In the genomic region with DNA sequence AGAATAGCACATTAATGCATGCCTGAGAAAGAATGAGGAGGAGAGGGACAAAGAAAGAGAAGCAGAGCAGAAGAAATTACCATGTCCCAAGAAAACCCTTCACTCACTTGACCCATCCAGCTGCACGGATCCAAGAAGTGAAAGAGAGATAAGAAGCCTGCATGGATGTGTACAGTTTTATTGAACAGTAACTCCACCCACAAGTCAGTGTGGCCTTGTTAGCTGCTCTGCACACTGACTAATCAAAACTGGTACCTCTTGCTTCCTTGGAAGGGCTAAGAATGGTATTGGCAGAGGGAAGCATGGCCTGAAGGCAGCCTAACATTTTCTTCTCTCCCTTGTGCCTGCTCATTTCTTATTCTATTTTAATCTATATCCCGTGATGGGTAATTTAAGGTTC, we compare ENCODE assay signal across 1 cellular context.
TF ChIP-seq lines count a peak whose summit lies in the region.

No MANE protein-coding gene starts in this region.

TF ChIP-seq in WTC11, 78 proteins besides CTCF, POLR2A, EP300 and RAD21 (continued from another document):
- TF ChIP-seq, protein P1, sequence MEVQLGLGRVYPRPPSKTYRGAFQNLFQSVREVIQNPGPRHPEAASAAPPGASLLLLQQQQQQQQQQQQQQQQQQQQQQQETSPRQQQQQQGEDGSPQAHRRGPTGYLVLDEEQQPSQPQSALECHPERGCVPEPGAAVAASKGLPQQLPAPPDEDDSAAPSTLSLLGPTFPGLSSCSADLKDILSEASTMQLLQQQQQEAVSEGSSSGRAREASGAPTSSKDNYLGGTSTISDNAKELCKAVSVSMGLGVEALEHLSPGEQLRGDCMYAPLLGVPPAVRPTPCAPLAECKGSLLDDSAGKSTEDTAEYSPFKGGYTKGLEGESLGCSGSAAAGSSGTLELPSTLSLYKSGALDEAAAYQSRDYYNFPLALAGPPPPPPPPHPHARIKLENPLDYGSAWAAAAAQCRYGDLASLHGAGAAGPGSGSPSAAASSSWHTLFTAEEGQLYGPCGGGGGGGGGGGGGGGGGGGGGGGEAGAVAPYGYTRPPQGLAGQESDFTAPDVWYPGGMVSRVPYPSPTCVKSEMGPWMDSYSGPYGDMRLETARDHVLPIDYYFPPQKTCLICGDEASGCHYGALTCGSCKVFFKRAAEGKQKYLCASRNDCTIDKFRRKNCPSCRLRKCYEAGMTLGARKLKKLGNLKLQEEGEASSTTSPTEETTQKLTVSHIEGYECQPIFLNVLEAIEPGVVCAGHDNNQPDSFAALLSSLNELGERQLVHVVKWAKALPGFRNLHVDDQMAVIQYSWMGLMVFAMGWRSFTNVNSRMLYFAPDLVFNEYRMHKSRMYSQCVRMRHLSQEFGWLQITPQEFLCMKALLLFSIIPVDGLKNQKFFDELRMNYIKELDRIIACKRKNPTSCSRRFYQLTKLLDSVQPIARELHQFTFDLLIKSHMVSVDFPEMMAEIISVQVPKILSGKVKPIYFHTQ (CRISPR knock-in tag; IDR thresholded peaks at IDR 0.05): no peak
- TF ChIP-seq CBFB (CRISPR knock-in tag; IDR thresholded peaks at IDR 0.05; ENCODE audit: low read depth): no peak
- TF ChIP-seq, protein P2, sequence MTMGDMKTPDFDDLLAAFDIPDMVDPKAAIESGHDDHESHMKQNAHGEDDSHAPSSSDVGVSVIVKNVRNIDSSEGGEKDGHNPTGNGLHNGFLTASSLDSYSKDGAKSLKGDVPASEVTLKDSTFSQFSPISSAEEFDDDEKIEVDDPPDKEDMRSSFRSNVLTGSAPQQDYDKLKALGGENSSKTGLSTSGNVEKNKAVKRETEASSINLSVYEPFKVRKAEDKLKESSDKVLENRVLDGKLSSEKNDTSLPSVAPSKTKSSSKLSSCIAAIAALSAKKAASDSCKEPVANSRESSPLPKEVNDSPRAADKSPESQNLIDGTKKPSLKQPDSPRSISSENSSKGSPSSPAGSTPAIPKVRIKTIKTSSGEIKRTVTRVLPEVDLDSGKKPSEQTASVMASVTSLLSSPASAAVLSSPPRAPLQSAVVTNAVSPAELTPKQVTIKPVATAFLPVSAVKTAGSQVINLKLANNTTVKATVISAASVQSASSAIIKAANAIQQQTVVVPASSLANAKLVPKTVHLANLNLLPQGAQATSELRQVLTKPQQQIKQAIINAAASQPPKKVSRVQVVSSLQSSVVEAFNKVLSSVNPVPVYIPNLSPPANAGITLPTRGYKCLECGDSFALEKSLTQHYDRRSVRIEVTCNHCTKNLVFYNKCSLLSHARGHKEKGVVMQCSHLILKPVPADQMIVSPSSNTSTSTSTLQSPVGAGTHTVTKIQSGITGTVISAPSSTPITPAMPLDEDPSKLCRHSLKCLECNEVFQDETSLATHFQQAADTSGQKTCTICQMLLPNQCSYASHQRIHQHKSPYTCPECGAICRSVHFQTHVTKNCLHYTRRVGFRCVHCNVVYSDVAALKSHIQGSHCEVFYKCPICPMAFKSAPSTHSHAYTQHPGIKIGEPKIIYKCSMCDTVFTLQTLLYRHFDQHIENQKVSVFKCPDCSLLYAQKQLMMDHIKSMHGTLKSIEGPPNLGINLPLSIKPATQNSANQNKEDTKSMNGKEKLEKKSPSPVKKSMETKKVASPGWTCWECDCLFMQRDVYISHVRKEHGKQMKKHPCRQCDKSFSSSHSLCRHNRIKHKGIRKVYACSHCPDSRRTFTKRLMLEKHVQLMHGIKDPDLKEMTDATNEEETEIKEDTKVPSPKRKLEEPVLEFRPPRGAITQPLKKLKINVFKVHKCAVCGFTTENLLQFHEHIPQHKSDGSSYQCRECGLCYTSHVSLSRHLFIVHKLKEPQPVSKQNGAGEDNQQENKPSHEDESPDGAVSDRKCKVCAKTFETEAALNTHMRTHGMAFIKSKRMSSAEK (CRISPR knock-in tag; IDR thresholded peaks at IDR 0.05; ENCODE audit: borderline replicate concordance): no peak
- TF ChIP-seq, protein P3, sequence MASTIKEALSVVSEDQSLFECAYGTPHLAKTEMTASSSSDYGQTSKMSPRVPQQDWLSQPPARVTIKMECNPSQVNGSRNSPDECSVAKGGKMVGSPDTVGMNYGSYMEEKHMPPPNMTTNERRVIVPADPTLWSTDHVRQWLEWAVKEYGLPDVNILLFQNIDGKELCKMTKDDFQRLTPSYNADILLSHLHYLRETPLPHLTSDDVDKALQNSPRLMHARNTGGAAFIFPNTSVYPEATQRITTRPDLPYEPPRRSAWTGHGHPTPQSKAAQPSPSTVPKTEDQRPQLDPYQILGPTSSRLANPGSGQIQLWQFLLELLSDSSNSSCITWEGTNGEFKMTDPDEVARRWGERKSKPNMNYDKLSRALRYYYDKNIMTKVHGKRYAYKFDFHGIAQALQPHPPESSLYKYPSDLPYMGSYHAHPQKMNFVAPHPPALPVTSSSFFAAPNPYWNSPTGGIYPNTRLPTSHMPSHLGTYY (CRISPR knock-in tag; IDR thresholded peaks at IDR 0.05): no peak
- no peak for TF ChIP-seq FOXJ3 (CRISPR knock-in tag; IDR thresholded peaks at IDR 0.05; ENCODE audit: borderline replicate concordance)
- TF ChIP-seq SMAD4 (CRISPR knock-in tag; IDR thresholded peaks at IDR 0.05): no peak
